20 cellular contexts compared by ENCODE assay signal in the genomic region with DNA sequence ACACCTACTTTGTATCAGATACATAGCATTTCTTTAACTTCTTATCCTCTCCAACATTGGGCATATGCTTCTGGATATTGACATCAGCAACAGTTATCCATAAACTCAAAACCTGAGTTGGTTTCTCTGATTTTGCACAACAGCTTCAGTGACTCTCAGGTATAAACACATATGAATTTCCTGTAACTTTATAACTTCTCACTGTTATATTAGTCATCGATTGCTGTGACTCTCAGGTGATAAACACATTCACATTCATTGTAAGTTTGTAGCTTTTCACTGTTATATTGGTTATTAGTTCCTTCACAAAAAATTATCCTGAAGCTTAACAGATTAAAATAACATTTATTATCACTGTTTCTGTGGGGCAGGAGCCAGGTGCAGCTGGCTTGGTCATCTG. TPM values are rescaled to one million over a fixed set of nuclear protein-coding genes. Genes with fewer than 3 reads are reported as not detected.
DNase-seq lines count a peak whose midpoint lies in the region; ATAC-seq, FAIRE-seq and TF ChIP-seq lines count a peak whose summit lies in the region.
"Had no signal": no experiment of that assay in that cellular context is flagged by ENCODE, and none has a peak within 500 bp of the region (broad histone marks: within the 10 kb centered on the region; RNA-seq: fewer than 3 reads in every experiment).

No MANE protein-coding gene starts in this region.

- DNase-seq in HepG2 (ENCODE audit: low spot score) (no peak), epithelial cell of esophagus (ENCODE audit: low read depth) (peak; percentile 11)
- DNase-seq: AML-193; Caco-2; Calu3; CD4-positive, alpha-beta T cell; CD8-positive, alpha-beta T cell; DMS79 treated with DMSO at 0.1 percent for 48 hours; GF-D8 had no signal

- intact Hi-C loops in HepG2 (cut with micrococcal nuclease; ENCODE audit: unreplicated experiment), result loop anchor here (10.0 kb wide), 1 partner anchor 198 kb away; no protein-coding TSS in a partner anchor

- no peak for TF ChIP-seq EP300 in HepG2 (IDR thresholded peaks at IDR 0.05; ENCODE audit: low read depth in 2 of 2, low read length in 2 of 2)
- no peak for TF ChIP-seq EP300 in HepG2 (CRISPR knock-in tag; IDR thresholded peaks at IDR 0.05; ENCODE audit: borderline replicate concordance)

- FAIRE-seq in HepG2 (lab: Jason Lieb, UNC), result no peak
- FAIRE-seq: A549, D721Med, G401.6, GM12891, GM19239 had no signal

- no peaks in the 10 kb centered on the region for H3K79me2 ChIP-seq in HepG2 (ENCODE audit: insufficient read depth, low read length)

- TF ChIP-seq CTCF in liver (IDR thresholded peaks at IDR 0.05; ENCODE audit: low read depth, low read length, missing input control) (no peak), HepG2 (CRISPR knock-in tag; IDR thresholded peaks at IDR 0.05) (no peak), epithelial cell of esophagus (IDR thresholded peaks at IDR 0.05; ENCODE audit: insufficient read depth, low read depth, low read length, missing control alignments) (no peak)

- H4K20me1 ChIP-seq in HepG2 (ENCODE audit: insufficient read depth, low read length), result no peaks in the 10 kb centered on the region
- H4K20me1 ChIP-seq: BLaER1 treated with 17β-estradiol and CSF1 and Interleukin-3, amounts not matched to agents 10 nM and 100 nM had no signal

- H3K27ac ChIP-seq in liver (ENCODE audit: low read depth in 1 of 2, low read length in 2 of 2) (peak overlapping the region; percentile 7 to 36), HepG2 (ENCODE audit: extremely low read length, insufficient read depth, low read length) (no peak overlapping the region)
- H3K27ac ChIP-seq: 22Rv1; A549; BLaER1 treated with 17β-estradiol and CSF1 and Interleukin-3, amounts not matched to agents 10 nM and 100 nM; C4-2B had no signal

- in situ Hi-C loops in HepG2 (cut with HindIII; ENCODE audit: extremely low pct_ligation_motif_present, low pct_unique_long_range_greater_than_20kb), result no loop called here

- no TSS peak for BruUV-seq in HepG2 (replicated peaks; lab: Mats Ljungman, UMichigan)

- no peaks in the 10 kb centered on the region for H3K4me1 ChIP-seq in liver (ENCODE audit: control insufficient read depth in 4 of 4, insufficient read depth in 4 of 4, low read length in 3 of 4)
- H3K4me1 ChIP-seq in HepG2 (ENCODE audit: insufficient read depth, low read length), result peaks cover 10% of the 10 kb centered on the region
- H3K4me1 ChIP-seq: A549; BLaER1 treated with 17β-estradiol and CSF1 and Interleukin-3, amounts not matched to agents 10 nM and 100 nM; Caco-2 had no signal

- H3K9ac ChIP-seq in liver (ENCODE audit: low read depth in 1 of 2, low read length in 2 of 2), result no peak overlapping the region
- no peak overlapping the region for H3K9ac ChIP-seq in HepG2 (ENCODE audit: insufficient read depth, low read depth, low read length)
- H3K9ac ChIP-seq: BLaER1 treated with 17β-estradiol and CSF1 and Interleukin-3, amounts not matched to agents 10 nM and 100 nM had no signal

- H3K36me3 ChIP-seq in liver (ENCODE audit: control insufficient read depth in 4 of 4, insufficient read depth in 3 of 4, low read depth in 1 of 4, low read length in 3 of 4) (peaks cover 0 to 4% (median 0%) of the 10 kb centered on the region in 4 donors), HepG2 (replicated peaks in 1 of 2; ENCODE audit: control insufficient read depth in 1 of 2, insufficient read depth in 2 of 2, low read length in 2 of 2) (no peaks in the 10 kb centered on the region)
- H3K36me3 ChIP-seq: BLaER1 treated with 17β-estradiol and CSF1 and Interleukin-3, amounts not matched to agents 10 nM and 100 nM had no signal

- CTCF ChIA-PET in HepG2 (lab: Yijun Ruan, JAX; ENCODE audit: low intra/inter-chr PET ratio, low total read pairs), result no interaction called here

- POLR2A ChIA-PET in HepG2 (lab: Yijun Ruan, JAX), result no interaction called here

- H2AFZ ChIP-seq in HepG2 (ENCODE audit: low read length), result no peak overlapping the region

- H3K9me3 ChIP-seq in liver (ENCODE audit: control insufficient read depth in 4 of 4, low read length in 3 of 4) (no peaks in the 10 kb centered on the region), HepG2 (ENCODE audit: low read length) (no peaks in the 10 kb centered on the region)
- H3K9me3 ChIP-seq: A549; BLaER1 treated with 17β-estradiol and CSF1 and Interleukin-3, amounts not matched to agents 10 nM and 100 nM; Caco-2 had no signal

- TF ChIP-seq POLR2A in HepG2 (IDR thresholded peaks at IDR 0.05; ENCODE audit: insufficient read depth in 1 of 2, low read depth in 2 of 2, low read length in 2 of 2), result no peak

- H3K27me3 ChIP-seq in liver (ENCODE audit: control insufficient read depth in 4 of 4, insufficient read depth in 4 of 4, low read length in 3 of 4) (no peaks in the 10 kb centered on the region), HepG2 (ENCODE audit: control insufficient read depth in 1 of 2, insufficient read depth in 2 of 2, low read length in 2 of 2) (no peaks in the 10 kb centered on the region)
- H3K27me3 ChIP-seq: BLaER1 treated with 17β-estradiol and CSF1 and Interleukin-3, amounts not matched to agents 10 nM and 100 nM had no signal

- TF ChIP-seq RAD21 in liver (IDR thresholded peaks at IDR 0.05) (no peak), HepG2 (CRISPR knock-in tag; IDR thresholded peaks at IDR 0.05) (no peak)

- H3K4me2 ChIP-seq in HepG2 (ENCODE audit: low read depth, low read length), result no peak overlapping the region
- H3K4me2 ChIP-seq: A549; BLaER1 treated with 17β-estradiol and CSF1 and Interleukin-3, amounts not matched to agents 10 nM and 100 nM had no signal

- 96% methylated on average over 1 of the region's 1 CpG for WGBS in liver
- WGBS in HepG2 (ENCODE audit: low lambda C conversion rate), result 86% methylated on average over 1 of the region's 1 CpG

- ATAC-seq in HepG2 (no peak), HG02973 (IDR thresholded peaks at IDR 0.05; ENCODE audit: unreplicated experiment) (no peak), GM19452 (IDR thresholded peaks at IDR 0.05; ENCODE audit: unreplicated experiment) (no peak)
- ATAC-seq: A549; CD8-positive, alpha-beta T cell had no signal

- H3K4me3 ChIP-seq in liver (ENCODE audit: low read depth in 1 of 3, low read length in 3 of 3) (no peak overlapping the region), HepG2 (replicated peaks in 1 of 3; ENCODE audit: insufficient read depth in 1 of 3, low read depth in 2 of 3, low read length in 3 of 3) (no peak overlapping the region), epithelial cell of esophagus (ENCODE audit: low read length) (no peak overlapping the region)
- H3K4me3 ChIP-seq: A549; BLaER1 treated with 17β-estradiol and CSF1 and Interleukin-3, amounts not matched to agents 10 nM and 100 nM had no signal

TF ChIP-seq in liver, 16 proteins besides CTCF, POLR2A, EP300 and RAD21:
- TF ChIP-seq YY1 (IDR thresholded peaks at IDR 0.05) (no peak), SP1 (IDR thresholded peaks at IDR 0.05) (no peak), RXRA (IDR thresholded peaks at IDR 0.05) (no peak)

TF ChIP-seq in HepG2, 621 proteins besides CTCF, POLR2A, EP300 and RAD21 (continues in another document):
- TF ChIP-seq, protein P1, sequence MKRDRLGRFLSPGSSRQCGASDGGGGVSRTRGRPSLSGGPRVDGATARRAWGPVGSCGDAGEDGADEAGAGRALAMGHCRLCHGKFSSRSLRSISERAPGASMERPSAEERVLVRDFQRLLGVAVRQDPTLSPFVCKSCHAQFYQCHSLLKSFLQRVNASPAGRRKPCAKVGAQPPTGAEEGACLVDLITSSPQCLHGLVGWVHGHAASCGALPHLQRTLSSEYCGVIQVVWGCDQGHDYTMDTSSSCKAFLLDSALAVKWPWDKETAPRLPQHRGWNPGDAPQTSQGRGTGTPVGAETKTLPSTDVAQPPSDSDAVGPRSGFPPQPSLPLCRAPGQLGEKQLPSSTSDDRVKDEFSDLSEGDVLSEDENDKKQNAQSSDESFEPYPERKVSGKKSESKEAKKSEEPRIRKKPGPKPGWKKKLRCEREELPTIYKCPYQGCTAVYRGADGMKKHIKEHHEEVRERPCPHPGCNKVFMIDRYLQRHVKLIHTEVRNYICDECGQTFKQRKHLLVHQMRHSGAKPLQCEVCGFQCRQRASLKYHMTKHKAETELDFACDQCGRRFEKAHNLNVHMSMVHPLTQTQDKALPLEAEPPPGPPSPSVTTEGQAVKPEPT (CRISPR knock-in tag; IDR thresholded peaks at IDR 0.05; ENCODE audit: low read depth), result no peak
- TF ChIP-seq SIN3B (IDR thresholded peaks at IDR 0.05; ENCODE audit: low read length), result no peak

RNA-seq across cellular contexts. Expression of a gene that starts 57.0 kb away (rescaled TPM):
- total RNA-seq in liver (1 to 10 TPM; 1.5 to 6.4 TPM), HepG2 (2016; rRNA removed; fragmentation: Illumina TruSeq; extraction: Trizol) (4.2 and 7.8 TPM in 2 replicates)
- polyA plus RNA-seq in liver (1 to 10 TPM; 2.8 to 4.3 TPM), HepG2 (2011; rRNA removed) (3.8 and 4.6 TPM in 2 replicates)
- total RNA-seq in HepG2 (2016; cell fraction: cytosol; rRNA removed; fragmentation: Illumina TruSeq; extraction: Trizol; ENCODE audit: low read depth), result 0.53 and 1.0 TPM in 2 replicates
- total RNA-seq in HepG2 (2016; cell fraction: insoluble cytoplasmic fraction; rRNA removed; fragmentation: Illumina TruSeq; extraction: Trizol), result 6.3 and 9.7 TPM in 2 replicates
- total RNA-seq in HepG2 (2016; cell fraction: membrane; rRNA removed; fragmentation: Illumina TruSeq; extraction: Trizol), result 4.4 and 5.0 TPM in 2 replicates
- total RNA-seq in HepG2 (2016; cell fraction: nucleus; rRNA removed; fragmentation: Illumina TruSeq; extraction: Trizol), result 6.9 and 10.0 TPM in 2 replicates
- 1.4 and 2.2 TPM in 2 replicates for polyA plus RNA-seq in HepG2 (2011; cell fraction: cytosol; rRNA removed)
- polyA plus RNA-seq in HepG2 (2011; cell fraction: nucleus; rRNA removed), result 3.8 and 6.0 TPM in 2 replicates
- 3.6 and 4.3 TPM in 2 replicates for polyA plus RNA-seq in HepG2 (2012)
- 0.44 and 0.75 TPM in 2 replicates for polyA plus RNA-seq in HepG2 (2016; cell fraction: cytosol; fragmentation: Illumina TruSeq; extraction: Trizol; ENCODE audit: low read depth)
- polyA plus RNA-seq in HepG2 (2016; cell fraction: insoluble cytoplasmic fraction; fragmentation: Illumina TruSeq; extraction: Trizol; ENCODE audit: low read depth), result 7.6 and 8.9 TPM in 2 replicates
- polyA plus RNA-seq in HepG2 (2016; cell fraction: membrane; fragmentation: Illumina TruSeq; extraction: Trizol; ENCODE audit: low read depth), result 2.1 and 3.5 TPM in 2 replicates
- polyA plus RNA-seq in HepG2 (2016; cell fraction: nucleus; fragmentation: Illumina TruSeq; extraction: Trizol; ENCODE audit: insufficient read depth, low read depth), result 7.6 and 8.9 TPM in 2 replicates
- 2.3 and 3.2 TPM in 2 replicates for polyA minus RNA-seq in HepG2 (2011; rRNA and poly(A)+ RNA removed; ENCODE audit: low replicate concordance)
- 1.7 and 2.0 TPM in 2 replicates for polyA minus RNA-seq in HepG2 (2011; cell fraction: cytosol; rRNA and poly(A)+ RNA removed)
- polyA minus RNA-seq in HepG2 (2011; cell fraction: nucleus; rRNA and poly(A)+ RNA removed), result 17.9 and 18.5 TPM in 2 replicates
